ENCODE assay signal across 1 cellular context in the genomic region with DNA sequence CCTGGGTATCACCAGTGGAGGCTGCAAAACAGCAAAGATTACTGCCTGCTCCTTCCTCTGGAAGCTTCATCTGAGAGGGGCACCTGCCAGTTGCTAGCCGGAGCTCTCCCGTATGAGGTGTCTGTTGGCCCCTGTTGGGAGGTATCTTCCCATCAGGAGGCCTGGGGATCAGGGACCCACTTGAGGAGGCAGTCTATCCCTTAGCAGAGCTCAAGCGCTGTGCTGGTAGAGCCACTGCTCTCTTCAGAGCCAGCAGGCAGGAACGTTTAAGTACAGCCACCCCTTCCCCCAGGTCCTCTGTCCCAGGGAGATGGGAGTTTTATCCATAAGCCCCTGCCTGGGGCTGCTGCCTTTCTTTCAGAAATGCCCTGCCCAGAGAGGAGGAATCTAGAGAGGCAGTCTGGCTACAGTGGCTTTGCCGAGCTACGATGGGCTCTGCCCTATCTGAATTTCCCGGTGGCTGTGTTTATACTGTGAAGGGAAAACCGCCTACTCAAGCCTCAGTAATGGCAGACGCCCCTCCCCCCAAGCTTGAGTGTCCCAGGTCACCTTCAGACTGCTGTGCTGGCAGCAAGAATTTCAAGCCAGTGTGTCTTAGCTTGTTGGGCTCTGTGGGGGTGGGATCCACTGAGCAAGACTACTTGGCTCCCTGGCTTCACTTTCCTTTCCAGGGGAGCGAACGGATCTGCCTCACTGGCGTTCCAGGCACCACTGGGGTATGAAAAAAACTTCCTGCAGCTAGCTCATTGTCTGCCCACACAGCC.
TF ChIP-seq lines count a peak whose summit lies in the region.

No MANE protein-coding gene starts in this region.

TF ChIP-seq in HepG2, 621 proteins besides CTCF, POLR2A, EP300 and RAD21:
- TF ChIP-seq NRL (CRISPR knock-in tag; IDR thresholded peaks at IDR 0.05; ENCODE audit: borderline replicate concordance) (no peak), SRF (IDR thresholded peaks at IDR 0.05; ENCODE audit: low read depth, low read length) (no peak), HNRNPK (IDR thresholded peaks at IDR 0.05; ENCODE audit: low read depth, low read length, poor library complexity, severe bottlenecking) (no peak), PCBP1 (IDR thresholded peaks at IDR 0.05; ENCODE audit: borderline replicate concordance, low read depth, low read length) (no peak), ZNF3 (CRISPR knock-in tag; IDR thresholded peaks at IDR 0.05) (no peak), ZNF367 (CRISPR knock-in tag; IDR thresholded peaks at IDR 0.05; ENCODE audit: borderline replicate concordance) (no peak), HNF4G (IDR thresholded peaks at IDR 0.05; ENCODE audit: borderline replicate concordance, low read depth, low read length) (no peak), HNF4G (CRISPR knock-in tag; IDR thresholded peaks at IDR 0.05; ENCODE audit: borderline replicate concordance, low read depth) (no peak), SMAD1 (CRISPR knock-in tag; IDR thresholded peaks at IDR 0.05; ENCODE audit: borderline replicate concordance, low read depth) (no peak), ZNF629 (CRISPR knock-in tag; conservative IDR thresholded peaks at IDR 0.05) (no peak)
- TF ChIP-seq, protein P1, sequence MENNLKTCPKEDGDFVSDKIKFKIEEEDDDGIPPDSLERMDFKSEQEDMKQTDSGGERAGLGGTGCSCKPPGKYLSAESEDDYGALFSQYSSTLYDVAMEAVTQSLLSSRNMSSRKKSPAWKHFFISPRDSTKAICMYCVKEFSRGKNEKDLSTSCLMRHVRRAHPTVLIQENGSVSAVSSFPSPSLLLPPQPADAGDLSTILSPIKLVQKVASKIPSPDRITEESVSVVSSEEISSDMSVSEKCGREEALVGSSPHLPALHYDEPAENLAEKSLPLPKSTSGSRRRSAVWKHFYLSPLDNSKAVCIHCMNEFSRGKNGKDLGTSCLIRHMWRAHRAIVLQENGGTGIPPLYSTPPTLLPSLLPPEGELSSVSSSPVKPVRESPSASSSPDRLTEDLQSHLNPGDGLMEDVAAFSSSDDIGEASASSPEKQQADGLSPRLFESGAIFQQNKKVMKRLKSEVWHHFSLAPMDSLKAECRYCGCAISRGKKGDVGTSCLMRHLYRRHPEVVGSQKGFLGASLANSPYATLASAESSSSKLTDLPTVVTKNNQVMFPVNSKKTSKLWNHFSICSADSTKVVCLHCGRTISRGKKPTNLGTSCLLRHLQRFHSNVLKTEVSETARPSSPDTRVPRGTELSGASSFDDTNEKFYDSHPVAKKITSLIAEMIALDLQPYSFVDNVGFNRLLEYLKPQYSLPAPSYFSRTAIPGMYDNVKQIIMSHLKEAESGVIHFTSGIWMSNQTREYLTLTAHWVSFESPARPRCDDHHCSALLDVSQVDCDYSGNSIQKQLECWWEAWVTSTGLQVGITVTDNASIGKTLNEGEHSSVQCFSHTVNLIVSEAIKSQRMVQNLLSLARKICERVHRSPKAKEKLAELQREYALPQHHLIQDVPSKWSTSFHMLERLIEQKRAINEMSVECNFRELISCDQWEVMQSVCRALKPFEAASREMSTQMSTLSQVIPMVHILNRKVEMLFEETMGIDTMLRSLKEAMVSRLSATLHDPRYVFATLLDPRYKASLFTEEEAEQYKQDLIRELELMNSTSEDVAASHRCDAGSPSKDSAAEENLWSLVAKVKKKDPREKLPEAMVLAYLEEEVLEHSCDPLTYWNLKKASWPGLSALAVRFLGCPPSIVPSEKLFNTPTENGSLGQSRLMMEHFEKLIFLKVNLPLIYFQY (CRISPR knock-in tag; IDR thresholded peaks at IDR 0.05; ENCODE audit: borderline replicate concordance), result no peak
- TF ChIP-seq, protein P2, sequence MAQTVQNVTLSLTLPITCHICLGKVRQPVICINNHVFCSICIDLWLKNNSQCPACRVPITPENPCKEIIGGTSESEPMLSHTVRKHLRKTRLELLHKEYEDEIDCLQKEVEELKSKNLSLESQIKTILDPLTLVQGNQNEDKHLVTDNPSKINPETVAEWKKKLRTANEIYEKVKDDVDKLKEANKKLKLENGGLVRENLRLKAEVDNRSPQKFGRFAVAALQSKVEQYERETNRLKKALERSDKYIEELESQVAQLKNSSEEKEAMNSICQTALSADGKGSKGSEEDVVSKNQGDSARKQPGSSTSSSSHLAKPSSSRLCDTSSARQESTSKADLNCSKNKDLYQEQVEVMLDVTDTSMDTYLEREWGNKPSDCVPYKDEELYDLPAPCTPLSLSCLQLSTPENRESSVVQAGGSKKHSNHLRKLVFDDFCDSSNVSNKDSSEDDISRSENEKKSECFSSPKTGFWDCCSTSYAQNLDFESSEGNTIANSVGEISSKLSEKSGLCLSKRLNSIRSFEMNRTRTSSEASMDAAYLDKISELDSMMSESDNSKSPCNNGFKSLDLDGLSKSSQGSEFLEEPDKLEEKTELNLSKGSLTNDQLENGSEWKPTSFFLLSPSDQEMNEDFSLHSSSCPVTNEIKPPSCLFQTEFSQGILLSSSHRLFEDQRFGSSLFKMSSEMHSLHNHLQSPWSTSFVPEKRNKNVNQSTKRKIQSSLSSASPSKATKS (CRISPR knock-in tag; IDR thresholded peaks at IDR 0.05), result no peak
- TF ChIP-seq, protein P3, sequence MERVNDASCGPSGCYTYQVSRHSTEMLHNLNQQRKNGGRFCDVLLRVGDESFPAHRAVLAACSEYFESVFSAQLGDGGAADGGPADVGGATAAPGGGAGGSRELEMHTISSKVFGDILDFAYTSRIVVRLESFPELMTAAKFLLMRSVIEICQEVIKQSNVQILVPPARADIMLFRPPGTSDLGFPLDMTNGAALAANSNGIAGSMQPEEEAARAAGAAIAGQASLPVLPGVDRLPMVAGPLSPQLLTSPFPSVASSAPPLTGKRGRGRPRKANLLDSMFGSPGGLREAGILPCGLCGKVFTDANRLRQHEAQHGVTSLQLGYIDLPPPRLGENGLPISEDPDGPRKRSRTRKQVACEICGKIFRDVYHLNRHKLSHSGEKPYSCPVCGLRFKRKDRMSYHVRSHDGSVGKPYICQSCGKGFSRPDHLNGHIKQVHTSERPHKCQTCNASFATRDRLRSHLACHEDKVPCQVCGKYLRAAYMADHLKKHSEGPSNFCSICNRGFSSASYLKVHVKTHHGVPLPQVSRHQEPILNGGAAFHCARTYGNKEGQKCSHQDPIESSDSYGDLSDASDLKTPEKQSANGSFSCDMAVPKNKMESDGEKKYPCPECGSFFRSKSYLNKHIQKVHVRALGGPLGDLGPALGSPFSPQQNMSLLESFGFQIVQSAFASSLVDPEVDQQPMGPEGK (CRISPR knock-in tag; IDR thresholded peaks at IDR 0.05), result no peak
TF ChIP-seq in HepG2: peak in this region for 0.
